In genomic region chr12:57234233-57234570, GRCh38 we compare ENCODE assay signal across 1 cellular context.
TF ChIP-seq lines count a peak whose summit lies in the region.

No MANE protein-coding gene starts in this region.

TF ChIP-seq in HepG2, 621 proteins besides CTCF, POLR2A, EP300 and RAD21:
- TF ChIP-seq TP53 (CRISPR knock-in tag; conservative IDR thresholded peaks at IDR 0.05) (no peak), NBN (conservative IDR thresholded peaks at IDR 0.05) (no peak), NAIF1 (CRISPR knock-in tag; IDR thresholded peaks at IDR 0.05; ENCODE audit: borderline replicate concordance) (no peak), ZNF335 (CRISPR knock-in tag; IDR thresholded peaks at IDR 0.05) (no peak), POLR2G (IDR thresholded peaks at IDR 0.05; ENCODE audit: low read depth, low read length) (peak; percentile 52), ZNF124 (CRISPR knock-in tag; IDR thresholded peaks at IDR 0.05) (no peak)
- TF ChIP-seq, protein P1, sequence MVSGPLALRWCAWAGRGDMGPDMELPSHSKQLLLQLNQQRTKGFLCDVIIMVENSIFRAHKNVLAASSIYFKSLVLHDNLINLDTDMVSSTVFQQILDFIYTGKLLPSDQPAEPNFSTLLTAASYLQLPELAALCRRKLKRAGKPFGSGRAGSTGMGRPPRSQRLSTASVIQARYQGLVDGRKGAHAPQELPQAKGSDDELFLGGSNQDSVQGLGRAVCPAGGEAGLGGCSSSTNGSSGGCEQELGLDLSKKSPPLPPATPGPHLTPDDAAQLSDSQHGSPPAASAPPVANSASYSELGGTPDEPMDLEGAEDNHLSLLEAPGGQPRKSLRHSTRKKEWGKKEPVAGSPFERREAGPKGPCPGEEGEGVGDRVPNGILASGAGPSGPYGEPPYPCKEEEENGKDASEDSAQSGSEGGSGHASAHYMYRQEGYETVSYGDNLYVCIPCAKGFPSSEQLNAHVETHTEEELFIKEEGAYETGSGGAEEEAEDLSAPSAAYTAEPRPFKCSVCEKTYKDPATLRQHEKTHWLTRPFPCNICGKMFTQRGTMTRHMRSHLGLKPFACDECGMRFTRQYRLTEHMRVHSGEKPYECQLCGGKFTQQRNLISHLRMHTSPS (CRISPR knock-in tag; IDR thresholded peaks at IDR 0.05; ENCODE audit: low read depth) = no peak
